Comparison of ENCODE assay signal across 22 cellular contexts in genomic region chr12:14313379-14313778, GRCh38.
"Had no signal": no experiment of that assay in that cellular context is flagged by ENCODE, and none has a peak within 500 bp of the region (broad histone marks: within the 10 kb centered on the region; RNA-seq: fewer than 3 reads in every experiment).

No MANE protein-coding gene starts in this region.

- H3K4me3 ChIP-seq: hepatocyte, left ventricle myocardium inferior, ovary, prostate gland, transverse colon, uterus had no signal

- H3K4me1 ChIP-seq: left ventricle myocardium inferior, prostate gland, transverse colon, uterus had no signal

- DNase-seq: activated T-cell treated with anti-CD3 and anti-CD28 coated beads, Interleukin-2, amount 50 U/mL, for 1 hour; aorta; caudate nucleus; effector CD4-positive, alpha-beta T cell; foreskin melanocyte; glutamatergic neuron; immature natural killer cell; kidney glomerular epithelial cell; left ventricle myocardium inferior; midbrain; ovary; right cardiac atrium; stimulated activated CD4-positive, alpha-beta T cell treated with anti-CD3 and anti-CD28 coated beads, Interleukin-1b, Interleukin-23, amount 100 ng/mL, for 48 hours; transverse colon; uterus had no signal

- ATAC-seq: activated naive CD4-positive, alpha-beta T cell treated with anti-CD3 and anti-CD28 coated beads, Interleukin-2, amount 50 U/mL, for 72 hours; natural killer cell treated with Interleukin-12 subunit alpha and Interleukin-12 subunit beta and Interleukin-15 and Interleukin-18, amount 100 ng/mL, for 72 hours; right cardiac atrium; stimulated activated effector memory CD8-positive, alpha-beta T cell treated with anti-CD3 and anti-CD28 coated beads, Interleukin-12 subunit alpha, Interleukin-12 subunit beta, amount 100 ng/mL, for 72 hours had no signal

- H3K27ac ChIP-seq: hepatocyte, left ventricle myocardium inferior, ovary, prostate gland, transverse colon, uterus had no signal

- H3K36me3 Mint-ChIP-seq: activated naive CD4-positive, alpha-beta T cell treated with anti-CD3 and anti-CD28 coated beads, Interleukin-2, amount 50 U/mL, for 72 hours; immature natural killer cell; natural killer cell treated with Interleukin-12 subunit alpha and Interleukin-12 subunit beta and Interleukin-15 and Interleukin-18, amount 100 ng/mL, for 72 hours; stimulated activated effector memory CD8-positive, alpha-beta T cell treated with anti-CD3 and anti-CD28 coated beads, Interleukin-12 subunit alpha, Interleukin-12 subunit beta, amount 100 ng/mL, for 72 hours had no signal

- H3K4me3 Mint-ChIP-seq: brain; dendritic cell treated with granulocyte-macrophage colony-stimulating factor and Interleukin-4, amounts not matched to agents 40 ng/mL and 50 ng/mL, for 4 days; immature natural killer cell; natural killer cell treated with Interleukin-12 subunit alpha and Interleukin-12 subunit beta and Interleukin-15 and Interleukin-18, amount 100 ng/mL, for 72 hours; stimulated activated effector memory CD8-positive, alpha-beta T cell treated with anti-CD3 and anti-CD28 coated beads, Interleukin-12 subunit alpha, Interleukin-12 subunit beta, amount 100 ng/mL, for 72 hours had no signal

- H3K79me2 ChIP-seq: hepatocyte had no signal

- H3K27me3 Mint-ChIP-seq: brain; dendritic cell treated with granulocyte-macrophage colony-stimulating factor and Interleukin-4, amounts not matched to agents 40 ng/mL and 50 ng/mL, for 4 days; natural killer cell treated with Interleukin-12 subunit alpha and Interleukin-12 subunit beta and Interleukin-15 and Interleukin-18, amount 100 ng/mL, for 72 hours had no signal

- H3K27ac Mint-ChIP-seq: activated naive CD4-positive, alpha-beta T cell treated with anti-CD3 and anti-CD28 coated beads, Interleukin-2, amount 50 U/mL, for 72 hours; brain; immature natural killer cell; natural killer cell treated with Interleukin-12 subunit alpha and Interleukin-12 subunit beta and Interleukin-15 and Interleukin-18, amount 100 ng/mL, for 72 hours; stimulated activated effector memory CD8-positive, alpha-beta T cell treated with anti-CD3 and anti-CD28 coated beads, Interleukin-12 subunit alpha, Interleukin-12 subunit beta, amount 100 ng/mL, for 72 hours had no signal

- H3K4me1 Mint-ChIP-seq: brain; immature natural killer cell; stimulated activated effector memory CD8-positive, alpha-beta T cell treated with anti-CD3 and anti-CD28 coated beads, Interleukin-12 subunit alpha, Interleukin-12 subunit beta, amount 100 ng/mL, for 72 hours had no signal

- H3K9me3 Mint-ChIP-seq: activated naive CD4-positive, alpha-beta T cell treated with anti-CD3 and anti-CD28 coated beads, Interleukin-2, amount 50 U/mL, for 72 hours; immature natural killer cell; natural killer cell treated with Interleukin-12 subunit alpha and Interleukin-12 subunit beta and Interleukin-15 and Interleukin-18, amount 100 ng/mL, for 72 hours; stimulated activated effector memory CD8-positive, alpha-beta T cell treated with anti-CD3 and anti-CD28 coated beads, Interleukin-12 subunit alpha, Interleukin-12 subunit beta, amount 100 ng/mL, for 72 hours had no signal

- H3K36me3 ChIP-seq: left ventricle myocardium inferior, ovary, prostate gland, transverse colon, uterus had no signal

- H2AFZ ChIP-seq: hepatocyte had no signal

- H3K9me3 ChIP-seq: ovary, prostate gland, transverse colon, uterus had no signal

- H3K27me3 ChIP-seq: hepatocyte, ovary, transverse colon, uterus had no signal

- H3K4me2 ChIP-seq: hepatocyte had no signal
